Comparison of ENCODE assay signal across 8 cellular contexts in the genomic region with DNA sequence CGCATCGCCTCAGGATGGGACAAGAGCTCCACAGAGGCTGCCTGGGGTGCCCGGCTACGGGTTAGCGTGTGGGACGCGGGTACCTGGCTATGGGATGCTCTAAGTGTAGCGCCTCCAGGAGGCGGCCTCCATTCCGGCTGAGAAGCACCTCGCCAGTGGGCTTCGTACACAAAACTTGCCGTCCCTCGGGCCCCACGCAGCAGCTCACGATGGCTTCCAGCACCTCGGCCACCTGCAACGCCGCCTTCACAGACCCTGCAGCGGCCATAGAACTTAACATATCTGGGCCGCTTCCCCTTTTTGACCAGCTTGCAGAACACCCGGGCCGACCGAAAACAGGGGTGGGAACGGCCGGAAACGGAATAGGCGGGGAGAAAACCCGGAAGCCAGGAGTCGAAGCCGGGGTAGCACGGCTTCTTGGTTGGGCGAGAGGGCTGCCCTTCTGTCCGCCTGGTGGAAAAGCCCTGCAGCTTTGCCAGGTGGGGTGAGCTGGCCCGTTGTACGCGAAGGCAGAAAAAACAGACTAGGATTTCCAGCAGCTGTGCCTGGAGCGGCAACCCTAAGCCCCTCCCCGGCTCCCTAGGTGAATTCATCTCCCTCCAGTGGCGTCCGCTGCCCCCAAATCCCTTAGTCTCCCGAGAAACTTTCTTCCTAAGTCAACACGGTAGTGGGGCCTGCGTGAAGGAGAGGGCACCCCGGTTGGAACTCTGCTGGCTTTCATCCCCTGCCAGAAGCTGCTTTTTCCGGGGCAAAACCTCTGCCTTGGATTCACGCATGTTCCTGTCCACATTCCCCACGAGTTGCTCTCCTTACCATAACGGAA. TPM values are rescaled to one million over a fixed set of nuclear protein-coding genes. Genes with fewer than 3 reads are reported as not detected.
DNase-seq lines count a peak whose midpoint lies in the region; ATAC-seq and TF ChIP-seq lines count a peak whose summit lies in the region.

A gene (minus strand): TSS at position 337 of the 823 bp plus-strand sequence. CDS start 57 bp downstream, at position 280.

- intact Hi-C loops in dorsolateral prefrontal cortex (cut with DNase I) (loop anchor here (1.0 to 10.0 kb wide), 8 partner anchors 73 to 837 kb away; a partner anchor contains a TSS), right lobe of liver (cut with DNase I) (no loop called here)

- TF ChIP-seq CTCF in C4-2B (conservative IDR thresholded peaks at IDR 0.05): peak; percentile 57
- TF ChIP-seq CTCF in dorsolateral prefrontal cortex (IDR thresholded peaks at IDR 0.05 in 54 of 56, conservative IDR thresholded peaks at IDR 0.05 in 2 of 56; ENCODE audit: low read depth in 1 of 56, partially characterized antibody in 56 of 56): peak in 55 of 56 donors; percentile 27 to 73 (median 57)
- TF ChIP-seq CTCF in right lobe of liver (IDR thresholded peaks at IDR 0.05): peak in 3 of 4 donors; percentile 21 to 45 (median 39)

- H3K27me3 ChIP-seq in dorsolateral prefrontal cortex (no peaks in the 10 kb centered on the region), right lobe of liver (no peaks in the 10 kb centered on the region)

- peak; percentile 75 for TF ChIP-seq POLR2A in right lobe of liver (IDR thresholded peaks at IDR 0.05)

- no peaks in the 10 kb centered on the region for H3K36me3 ChIP-seq in right lobe of liver

- H3K4me3 ChIP-seq in dorsolateral prefrontal cortex (peak within 1 kb of the TSS; percentile 52 to 95 (median 82)), right lobe of liver (peak within 1 kb of the TSS; percentile 78 to 86 (median 82))

- 2% methylated on average over 34 of the region's 49 CpGs for WGBS in right lobe of liver (ENCODE audit: insufficient coverage, low coverage, low lambda C conversion rate, missing lambda C conversion rate)

- H3K27ac ChIP-seq in C4-2B (peak within 1 kb of the TSS; percentile 85), dorsolateral prefrontal cortex (peak within 1 kb of the TSS; percentile 76 to 97 (median 89)), right lobe of liver (peak within 1 kb of the TSS; percentile 78 to 84 (median 79))

- peaks cover 0 to 21% (median 7%) of the 10 kb centered on the region in 4 donors for H3K4me1 ChIP-seq in right lobe of liver

- DNase-seq in NCI-H526 (lab: John Stamatoyannopoulos, UW) (peak; percentile 86 to 95), dorsolateral prefrontal cortex (peak; percentile 80 to 96 (median 92)), right lobe of liver (peak; percentile 90 to 95 (median 94))
- peak; percentile 69 to 85 for DNase-seq in activated CD4-positive, alpha-beta T cell treated with anti-CD3 and anti-CD28 coated beads, Interleukin-2, amount 50 U/mL, for 24 hours (ENCODE audit: low read depth in 1 of 2, low spot score in 1 of 2)
- DNase-seq in stimulated activated CD4-positive, alpha-beta T cell treated with anti-CD3 and anti-CD28 coated beads, Interleukin-4, amount 100 ng/mL, for 4 hours: peak; percentile 76 to 82

- ATAC-seq in GM19324 (IDR thresholded peaks at IDR 0.05; ENCODE audit: low FRiP score, unreplicated experiment) (peak; percentile 99), HG03469 (IDR thresholded peaks at IDR 0.05; ENCODE audit: unreplicated experiment) (peak; percentile 88), right lobe of liver (peak; percentile 96 to 99 (median 98))

- H3K9me3 ChIP-seq in right lobe of liver: no peaks in the 10 kb centered on the region

RNA-seq across cellular contexts. Expression of the gene that starts here (rescaled TPM):
- total RNA-seq in dorsolateral prefrontal cortex: 10 to 100 TPM in 119 of 120 experiments, 1 to 10 TPM in 1; 9.8 to 20.9 (median 14.8) TPM
- 1 to 10 TPM; 3.6 to 6.2 (median 5.3) TPM for total RNA-seq in right lobe of liver

Comparison
In these comparisons a context has a peak if more than half of its experiments do, and no peak if none do; other contexts are left out.
1. Peak in every context shown above with its lines: DNase-seq, ATAC-seq, H3K4me3 ChIP-seq and H3K27ac ChIP-seq.
2. intact Hi-C loops: an anchor here in dorsolateral prefrontal cortex (1.0 to 10.0 kb wide); none called in right lobe of liver.